ENCODE assay signal across 1 cellular context in the genomic region with DNA sequence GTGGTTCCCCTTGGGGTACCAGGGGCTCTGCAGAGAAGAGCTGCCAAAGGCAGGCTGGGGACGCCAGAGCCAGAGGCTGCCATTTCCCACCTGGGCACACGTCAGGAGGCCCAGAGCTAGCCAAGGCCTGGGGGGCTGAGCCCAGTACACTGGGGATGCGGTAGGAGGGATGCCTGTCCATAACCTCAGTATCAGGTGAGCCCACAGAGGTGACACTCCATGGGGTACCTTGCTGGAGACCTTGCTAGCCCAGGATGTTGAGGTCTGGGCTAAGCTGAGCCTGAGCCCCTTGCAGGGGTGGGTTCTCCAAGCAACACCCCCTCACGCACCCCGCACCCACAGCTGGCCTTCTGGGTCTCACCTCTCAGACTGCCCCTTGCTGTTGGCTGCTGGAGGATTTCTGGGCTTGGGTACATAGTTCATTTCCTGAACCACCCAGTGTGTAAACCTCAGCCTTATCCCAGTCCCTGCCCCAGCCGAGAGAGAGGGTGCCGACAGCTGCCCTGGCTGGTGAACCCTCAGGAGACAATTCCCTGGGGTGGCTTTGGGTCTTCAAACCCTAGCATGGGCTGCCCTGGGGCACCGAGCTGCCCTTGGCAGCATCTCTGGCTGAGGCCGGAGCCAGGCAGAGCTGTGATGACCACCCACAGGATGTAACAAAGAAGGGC.
TF ChIP-seq lines count a peak whose summit lies in the region.

No MANE protein-coding gene starts in this region.

TF ChIP-seq in HepG2, 621 proteins besides CTCF, POLR2A, EP300 and RAD21 (continued from another document and continues in another):
- TF ChIP-seq, protein P1, sequence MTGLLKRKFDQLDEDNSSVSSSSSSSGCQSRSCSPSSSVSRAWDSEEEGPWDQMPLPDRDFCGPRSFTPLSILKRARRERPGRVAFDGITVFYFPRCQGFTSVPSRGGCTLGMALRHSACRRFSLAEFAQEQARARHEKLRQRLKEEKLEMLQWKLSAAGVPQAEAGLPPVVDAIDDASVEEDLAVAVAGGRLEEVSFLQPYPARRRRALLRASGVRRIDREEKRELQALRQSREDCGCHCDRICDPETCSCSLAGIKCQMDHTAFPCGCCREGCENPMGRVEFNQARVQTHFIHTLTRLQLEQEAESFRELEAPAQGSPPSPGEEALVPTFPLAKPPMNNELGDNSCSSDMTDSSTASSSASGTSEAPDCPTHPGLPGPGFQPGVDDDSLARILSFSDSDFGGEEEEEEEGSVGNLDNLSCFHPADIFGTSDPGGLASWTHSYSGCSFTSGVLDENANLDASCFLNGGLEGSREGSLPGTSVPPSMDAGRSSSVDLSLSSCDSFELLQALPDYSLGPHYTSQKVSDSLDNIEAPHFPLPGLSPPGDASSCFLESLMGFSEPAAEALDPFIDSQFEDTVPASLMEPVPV (CRISPR knock-in tag; IDR thresholded peaks at IDR 0.05): no peak
- TF ChIP-seq, protein P2, sequence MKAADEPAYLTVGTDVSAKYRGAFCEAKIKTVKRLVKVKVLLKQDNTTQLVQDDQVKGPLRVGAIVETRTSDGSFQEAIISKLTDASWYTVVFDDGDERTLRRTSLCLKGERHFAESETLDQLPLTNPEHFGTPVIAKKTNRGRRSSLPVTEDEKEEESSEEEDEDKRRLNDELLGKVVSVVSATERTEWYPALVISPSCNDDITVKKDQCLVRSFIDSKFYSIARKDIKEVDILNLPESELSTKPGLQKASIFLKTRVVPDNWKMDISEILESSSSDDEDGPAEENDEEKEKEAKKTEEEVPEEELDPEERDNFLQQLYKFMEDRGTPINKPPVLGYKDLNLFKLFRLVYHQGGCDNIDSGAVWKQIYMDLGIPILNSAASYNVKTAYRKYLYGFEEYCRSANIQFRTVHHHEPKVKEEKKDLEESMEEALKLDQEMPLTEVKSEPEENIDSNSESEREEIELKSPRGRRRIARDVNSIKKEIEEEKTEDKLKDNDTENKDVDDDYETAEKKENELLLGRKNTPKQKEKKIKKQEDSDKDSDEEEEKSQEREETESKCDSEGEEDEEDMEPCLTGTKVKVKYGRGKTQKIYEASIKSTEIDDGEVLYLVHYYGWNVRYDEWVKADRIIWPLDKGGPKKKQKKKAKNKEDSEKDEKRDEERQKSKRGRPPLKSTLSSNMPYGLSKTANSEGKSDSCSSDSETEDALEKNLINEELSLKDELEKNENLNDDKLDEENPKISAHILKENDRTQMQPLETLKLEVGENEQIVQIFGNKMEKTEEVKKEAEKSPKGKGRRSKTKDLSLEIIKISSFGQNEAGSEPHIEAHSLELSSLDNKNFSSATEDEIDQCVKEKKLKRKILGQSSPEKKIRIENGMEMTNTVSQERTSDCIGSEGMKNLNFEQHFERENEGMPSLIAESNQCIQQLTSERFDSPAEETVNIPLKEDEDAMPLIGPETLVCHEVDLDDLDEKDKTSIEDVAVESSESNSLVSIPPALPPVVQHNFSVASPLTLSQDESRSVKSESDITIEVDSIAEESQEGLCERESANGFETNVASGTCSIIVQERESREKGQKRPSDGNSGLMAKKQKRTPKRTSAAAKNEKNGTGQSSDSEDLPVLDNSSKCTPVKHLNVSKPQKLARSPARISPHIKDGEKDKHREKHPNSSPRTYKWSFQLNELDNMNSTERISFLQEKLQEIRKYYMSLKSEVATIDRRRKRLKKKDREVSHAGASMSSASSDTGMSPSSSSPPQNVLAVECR (CRISPR knock-in tag; IDR thresholded peaks at IDR 0.05; ENCODE audit: borderline replicate concordance): peak; percentile 30; the same call in 1 of the 2 replicates
- TF ChIP-seq, protein P3, sequence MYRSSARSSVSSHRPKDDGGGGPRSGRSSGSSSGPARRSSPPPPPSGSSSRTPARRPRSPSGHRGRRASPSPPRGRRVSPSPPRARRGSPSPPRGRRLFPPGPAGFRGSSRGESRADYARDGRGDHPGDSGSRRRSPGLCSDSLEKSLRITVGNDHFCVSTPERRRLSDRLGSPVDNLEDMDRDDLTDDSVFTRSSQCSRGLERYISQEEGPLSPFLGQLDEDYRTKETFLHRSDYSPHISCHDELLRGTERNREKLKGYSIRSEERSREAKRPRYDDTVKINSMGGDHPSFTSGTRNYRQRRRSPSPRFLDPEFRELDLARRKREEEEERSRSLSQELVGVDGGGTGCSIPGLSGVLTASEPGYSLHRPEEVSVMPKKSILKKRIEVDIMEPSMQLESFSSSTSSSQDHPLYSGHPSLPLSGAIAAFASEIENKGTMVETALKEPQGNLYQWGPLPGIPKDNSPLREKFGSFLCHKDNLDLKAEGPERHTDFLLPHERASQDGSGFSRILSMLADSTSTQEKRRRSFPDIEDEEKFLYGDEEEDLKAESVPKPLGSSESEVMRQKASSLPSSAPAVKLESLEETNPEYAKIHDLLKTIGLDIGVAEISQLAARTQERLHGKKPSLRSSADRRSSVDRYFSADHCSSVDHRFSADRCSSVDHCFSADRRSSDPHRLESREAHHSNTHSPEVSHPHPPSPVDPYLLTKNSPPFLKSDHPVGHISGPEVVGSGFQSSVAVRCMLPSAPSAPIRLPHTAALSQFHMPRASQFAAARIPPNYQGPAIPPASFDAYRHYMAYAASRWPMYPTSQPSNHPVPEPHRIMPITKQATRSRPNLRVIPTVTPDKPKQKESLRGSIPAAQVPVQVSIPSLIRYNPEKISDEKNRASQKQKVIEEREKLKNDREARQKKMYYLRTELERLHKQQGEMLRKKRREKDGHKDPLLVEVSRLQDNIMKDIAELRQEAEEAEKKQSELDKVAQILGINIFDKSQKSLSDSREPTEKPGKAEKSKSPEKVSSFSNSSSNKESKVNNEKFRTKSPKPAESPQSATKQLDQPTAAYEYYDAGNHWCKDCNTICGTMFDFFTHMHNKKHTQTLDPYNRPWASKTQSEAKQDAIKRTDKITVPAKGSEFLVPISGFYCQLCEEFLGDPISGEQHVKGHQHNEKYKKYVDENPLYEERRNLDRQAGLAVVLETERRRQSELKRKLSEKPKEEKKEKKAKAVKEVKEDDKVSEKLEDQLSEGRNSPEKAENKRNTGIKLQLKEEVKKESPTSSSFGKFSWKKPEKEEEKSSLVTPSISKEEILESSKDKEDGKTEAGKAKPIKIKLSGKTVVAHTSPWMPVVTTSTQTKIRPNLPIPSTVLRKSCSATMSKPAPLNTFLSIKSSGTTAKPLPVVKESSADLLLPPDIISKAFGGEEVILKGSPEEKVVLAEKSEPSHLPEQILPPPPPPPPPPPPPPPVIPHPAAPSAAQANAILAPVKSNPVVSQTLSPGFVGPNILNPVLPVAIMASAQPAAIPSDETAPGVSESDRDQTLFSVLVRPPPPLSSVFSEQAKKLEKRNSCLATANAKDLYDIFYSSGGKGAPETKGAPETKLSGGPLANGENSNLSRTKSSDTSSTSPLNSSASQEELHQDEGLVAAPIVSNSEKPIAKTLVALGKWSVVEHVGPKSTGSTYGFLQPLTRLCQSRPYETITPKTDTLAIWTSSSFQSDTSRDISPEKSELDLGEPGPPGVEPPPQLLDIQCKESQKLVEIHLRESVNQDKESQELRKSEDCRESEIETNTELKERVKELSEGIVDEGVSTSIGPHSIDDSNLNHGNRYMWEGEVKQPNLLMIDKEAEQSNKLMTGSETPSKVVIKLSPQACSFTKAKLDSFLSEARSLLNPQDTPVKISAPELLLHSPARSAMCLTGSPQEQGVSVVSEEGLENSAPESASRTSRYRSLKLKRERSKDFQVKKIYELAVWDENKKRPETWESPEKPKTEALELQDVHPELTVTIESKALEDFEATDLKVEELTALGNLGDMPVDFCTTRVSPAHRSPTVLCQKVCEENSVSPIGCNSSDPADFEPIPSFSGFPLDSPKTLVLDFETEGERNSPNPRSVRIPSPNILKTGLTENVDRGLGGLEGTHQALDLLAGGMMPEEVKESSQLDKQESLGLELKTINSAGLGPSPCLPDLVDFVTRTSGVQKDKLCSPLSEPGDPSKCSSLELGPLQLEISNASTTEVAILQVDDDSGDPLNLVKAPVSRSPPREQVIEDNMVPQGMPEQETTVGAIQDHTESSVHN (CRISPR knock-in tag; IDR thresholded peaks at IDR 0.05): no peak
- TF ChIP-seq, protein P4, sequence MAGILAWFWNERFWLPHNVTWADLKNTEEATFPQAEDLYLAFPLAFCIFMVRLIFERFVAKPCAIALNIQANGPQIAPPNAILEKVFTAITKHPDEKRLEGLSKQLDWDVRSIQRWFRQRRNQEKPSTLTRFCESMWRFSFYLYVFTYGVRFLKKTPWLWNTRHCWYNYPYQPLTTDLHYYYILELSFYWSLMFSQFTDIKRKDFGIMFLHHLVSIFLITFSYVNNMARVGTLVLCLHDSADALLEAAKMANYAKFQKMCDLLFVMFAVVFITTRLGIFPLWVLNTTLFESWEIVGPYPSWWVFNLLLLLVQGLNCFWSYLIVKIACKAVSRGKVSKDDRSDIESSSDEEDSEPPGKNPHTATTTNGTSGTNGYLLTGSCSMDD (CRISPR knock-in tag; IDR thresholded peaks at IDR 0.05): no peak
- TF ChIP-seq CENPX (CRISPR knock-in tag; IDR thresholded peaks at IDR 0.05) (no peak), KDM5B (CRISPR knock-in tag; IDR thresholded peaks at IDR 0.05; ENCODE audit: borderline replicate concordance) (0 out of 2 replicates have a peak, but pooled peaks have one; percentile 5), ZNF296 (CRISPR knock-in tag; conservative IDR thresholded peaks at IDR 0.05) (no peak), ZBTB1 (CRISPR knock-in tag; IDR thresholded peaks at IDR 0.05; ENCODE audit: borderline replicate concordance) (no peak), SRSF4 (IDR thresholded peaks at IDR 0.05; ENCODE audit: low read depth, low read length, poor library complexity, severe bottlenecking) (no peak), PHF5A (CRISPR knock-in tag; IDR thresholded peaks at IDR 0.05; ENCODE audit: low read depth, unreplicated experiment) (no peak), MAF1 (CRISPR knock-in tag; IDR thresholded peaks at IDR 0.05; ENCODE audit: borderline replicate concordance) (no peak), REXO4 (CRISPR knock-in tag; IDR thresholded peaks at IDR 0.05; ENCODE audit: borderline replicate concordance) (no peak), ZSCAN31 (CRISPR knock-in tag; IDR thresholded peaks at IDR 0.05; ENCODE audit: low read depth) (no peak; the same call in 1 of the 2 replicates), ZNF775 (CRISPR knock-in tag; IDR thresholded peaks at IDR 0.05; ENCODE audit: borderline replicate concordance) (no peak), MAZ (IDR thresholded peaks at IDR 0.05; ENCODE audit: borderline replicate concordance, low read depth, low read length) (no peak), MAZ (CRISPR knock-in tag; IDR thresholded peaks at IDR 0.05; ENCODE audit: low read depth) (0 out of 2 replicates have a peak, but pooled peaks have one; percentile 44), ETV5 (CRISPR knock-in tag; IDR thresholded peaks at IDR 0.05; ENCODE audit: borderline replicate concordance) (peak; percentile 87), SNAI1 (CRISPR knock-in tag; IDR thresholded peaks at IDR 0.05; ENCODE audit: borderline replicate concordance) (no peak), ZEB1 (IDR thresholded peaks at IDR 0.05; ENCODE audit: insufficient replicate concordance, low read depth) (no peak)
- TF ChIP-seq, protein P5, sequence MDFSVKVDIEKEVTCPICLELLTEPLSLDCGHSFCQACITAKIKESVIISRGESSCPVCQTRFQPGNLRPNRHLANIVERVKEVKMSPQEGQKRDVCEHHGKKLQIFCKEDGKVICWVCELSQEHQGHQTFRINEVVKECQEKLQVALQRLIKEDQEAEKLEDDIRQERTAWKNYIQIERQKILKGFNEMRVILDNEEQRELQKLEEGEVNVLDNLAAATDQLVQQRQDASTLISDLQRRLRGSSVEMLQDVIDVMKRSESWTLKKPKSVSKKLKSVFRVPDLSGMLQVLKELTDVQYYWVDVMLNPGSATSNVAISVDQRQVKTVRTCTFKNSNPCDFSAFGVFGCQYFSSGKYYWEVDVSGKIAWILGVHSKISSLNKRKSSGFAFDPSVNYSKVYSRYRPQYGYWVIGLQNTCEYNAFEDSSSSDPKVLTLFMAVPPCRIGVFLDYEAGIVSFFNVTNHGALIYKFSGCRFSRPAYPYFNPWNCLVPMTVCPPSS (IDR thresholded peaks at IDR 0.05): no peak
- TF ChIP-seq, protein P6, sequence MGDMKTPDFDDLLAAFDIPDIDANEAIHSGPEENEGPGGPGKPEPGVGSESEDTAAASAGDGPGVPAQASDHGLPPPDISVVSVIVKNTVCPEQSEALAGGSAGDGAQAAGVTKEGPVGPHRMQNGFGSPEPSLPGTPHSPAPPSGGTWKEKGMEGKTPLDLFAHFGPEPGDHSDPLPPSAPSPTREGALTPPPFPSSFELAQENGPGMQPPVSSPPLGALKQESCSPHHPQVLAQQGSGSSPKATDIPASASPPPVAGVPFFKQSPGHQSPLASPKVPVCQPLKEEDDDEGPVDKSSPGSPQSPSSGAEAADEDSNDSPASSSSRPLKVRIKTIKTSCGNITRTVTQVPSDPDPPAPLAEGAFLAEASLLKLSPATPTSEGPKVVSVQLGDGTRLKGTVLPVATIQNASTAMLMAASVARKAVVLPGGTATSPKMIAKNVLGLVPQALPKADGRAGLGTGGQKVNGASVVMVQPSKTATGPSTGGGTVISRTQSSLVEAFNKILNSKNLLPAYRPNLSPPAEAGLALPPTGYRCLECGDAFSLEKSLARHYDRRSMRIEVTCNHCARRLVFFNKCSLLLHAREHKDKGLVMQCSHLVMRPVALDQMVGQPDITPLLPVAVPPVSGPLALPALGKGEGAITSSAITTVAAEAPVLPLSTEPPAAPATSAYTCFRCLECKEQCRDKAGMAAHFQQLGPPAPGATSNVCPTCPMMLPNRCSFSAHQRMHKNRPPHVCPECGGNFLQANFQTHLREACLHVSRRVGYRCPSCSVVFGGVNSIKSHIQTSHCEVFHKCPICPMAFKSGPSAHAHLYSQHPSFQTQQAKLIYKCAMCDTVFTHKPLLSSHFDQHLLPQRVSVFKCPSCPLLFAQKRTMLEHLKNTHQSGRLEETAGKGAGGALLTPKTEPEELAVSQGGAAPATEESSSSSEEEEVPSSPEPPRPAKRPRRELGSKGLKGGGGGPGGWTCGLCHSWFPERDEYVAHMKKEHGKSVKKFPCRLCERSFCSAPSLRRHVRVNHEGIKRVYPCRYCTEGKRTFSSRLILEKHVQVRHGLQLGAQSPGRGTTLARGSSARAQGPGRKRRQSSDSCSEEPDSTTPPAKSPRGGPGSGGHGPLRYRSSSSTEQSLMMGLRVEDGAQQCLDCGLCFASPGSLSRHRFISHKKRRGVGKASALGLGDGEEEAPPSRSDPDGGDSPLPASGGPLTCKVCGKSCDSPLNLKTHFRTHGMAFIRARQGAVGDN (CRISPR knock-in tag; IDR thresholded peaks at IDR 0.05): peak; percentile 56
- TF ChIP-seq, protein P7, sequence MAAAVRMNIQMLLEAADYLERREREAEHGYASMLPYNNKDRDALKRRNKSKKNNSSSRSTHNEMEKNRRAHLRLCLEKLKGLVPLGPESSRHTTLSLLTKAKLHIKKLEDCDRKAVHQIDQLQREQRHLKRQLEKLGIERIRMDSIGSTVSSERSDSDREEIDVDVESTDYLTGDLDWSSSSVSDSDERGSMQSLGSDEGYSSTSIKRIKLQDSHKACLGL (CRISPR knock-in tag; IDR thresholded peaks at IDR 0.05): no peak
- TF ChIP-seq, protein P8, sequence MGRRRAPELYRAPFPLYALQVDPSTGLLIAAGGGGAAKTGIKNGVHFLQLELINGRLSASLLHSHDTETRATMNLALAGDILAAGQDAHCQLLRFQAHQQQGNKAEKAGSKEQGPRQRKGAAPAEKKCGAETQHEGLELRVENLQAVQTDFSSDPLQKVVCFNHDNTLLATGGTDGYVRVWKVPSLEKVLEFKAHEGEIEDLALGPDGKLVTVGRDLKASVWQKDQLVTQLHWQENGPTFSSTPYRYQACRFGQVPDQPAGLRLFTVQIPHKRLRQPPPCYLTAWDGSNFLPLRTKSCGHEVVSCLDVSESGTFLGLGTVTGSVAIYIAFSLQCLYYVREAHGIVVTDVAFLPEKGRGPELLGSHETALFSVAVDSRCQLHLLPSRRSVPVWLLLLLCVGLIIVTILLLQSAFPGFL (CRISPR knock-in tag; IDR thresholded peaks at IDR 0.05): no peak
- TF ChIP-seq, protein P9, sequence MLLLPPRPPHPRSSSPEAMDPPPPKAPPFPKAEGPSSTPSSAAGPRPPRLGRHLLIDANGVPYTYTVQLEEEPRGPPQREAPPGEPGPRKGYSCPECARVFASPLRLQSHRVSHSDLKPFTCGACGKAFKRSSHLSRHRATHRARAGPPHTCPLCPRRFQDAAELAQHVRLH (CRISPR knock-in tag; IDR thresholded peaks at IDR 0.05; ENCODE audit: borderline replicate concordance, low read depth): peak; percentile 49; the same call in 1 of the 2 replicates
- TF ChIP-seq, protein P10, sequence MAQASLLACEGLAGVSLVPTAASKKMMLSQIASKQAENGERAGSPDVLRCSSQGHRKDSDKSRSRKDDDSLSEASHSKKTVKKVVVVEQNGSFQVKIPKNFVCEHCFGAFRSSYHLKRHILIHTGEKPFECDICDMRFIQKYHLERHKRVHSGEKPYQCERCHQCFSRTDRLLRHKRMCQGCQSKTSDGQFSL (CRISPR knock-in tag; IDR thresholded peaks at IDR 0.05): no peak
